8 cellular contexts compared by ENCODE assay signal in the genomic region with DNA sequence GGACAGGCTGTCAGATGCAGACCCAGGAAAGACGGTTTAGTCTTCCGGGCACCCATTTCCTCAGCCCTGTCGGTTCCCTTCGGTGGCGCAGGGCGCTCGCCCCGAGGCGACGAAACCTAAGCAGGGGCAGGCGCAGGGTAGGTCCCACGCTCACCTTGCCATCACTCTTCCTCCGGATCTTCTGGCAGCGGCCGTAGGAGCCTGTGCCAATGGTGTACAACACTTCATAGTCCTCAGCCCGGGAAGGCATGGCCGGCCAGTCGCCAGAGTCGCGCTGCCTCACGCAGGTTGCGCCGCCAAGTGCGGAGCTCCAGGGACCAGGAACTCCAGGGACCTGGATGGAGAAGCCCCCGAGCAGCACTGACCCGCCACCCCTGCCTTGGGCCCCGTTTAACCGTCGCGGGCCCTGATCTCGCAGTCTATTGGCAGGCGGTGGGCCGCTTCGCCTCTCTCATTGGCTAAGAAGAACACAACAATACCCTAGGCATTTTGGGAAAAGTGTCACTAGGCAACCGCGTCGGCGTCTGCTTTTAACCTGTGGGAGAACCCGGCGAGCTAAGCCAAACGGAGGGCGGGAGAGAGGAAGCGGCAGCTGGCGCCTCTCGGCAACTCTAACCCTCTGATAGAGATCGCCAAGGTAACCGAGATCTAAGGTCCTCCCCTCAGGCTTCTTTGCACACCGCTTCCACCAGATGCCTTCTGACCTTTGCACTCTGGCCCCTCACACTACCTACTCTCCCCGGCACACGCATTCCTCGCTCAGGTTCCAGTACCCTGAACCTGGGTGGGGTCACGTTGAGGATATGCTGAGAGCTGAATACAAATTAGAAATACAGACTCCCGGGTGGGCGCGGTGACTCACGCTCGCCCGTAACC. TPM values are rescaled to one million over a fixed set of nuclear protein-coding genes. Genes with fewer than 3 reads are reported as not detected.
A peak's percentile ranks its signal among the peaks of the same experiment; 100 is the strongest.
DNase-seq lines count a peak whose midpoint lies in the region; TF ChIP-seq lines count a peak whose summit lies in the region.

TSS of gene NEK2 (minus strand) at position 392 of the 876 bp plus-strand sequence. CDS start at position 250, 142 bp downstream.

- H4K91ac ChIP-seq in neuronal stem cell (ENCODE audit: low read depth, low read length, poor library complexity): no peak within 1 kb of the TSS

- no peaks in the 10 kb centered on the region for H3K9me3 ChIP-seq in MM.1S (replicated peaks; ENCODE audit: insufficient read depth, low read length)
- no peaks in the 10 kb centered on the region for H3K9me3 ChIP-seq in neuronal stem cell (replicated peaks in 1 of 2; ENCODE audit: control insufficient read depth in 2 of 2, insufficient read depth in 1 of 2, low read depth in 1 of 2, low read length in 2 of 2)
- no peaks in the 10 kb centered on the region for H3K9me3 ChIP-seq in subcutaneous abdominal adipose tissue (ENCODE audit: control insufficient read depth in 5 of 5, low read length in 5 of 5)

- H3K4ac ChIP-seq in neuronal stem cell (ENCODE audit: low read length): no peak within 1 kb of the TSS

- H2BK5ac ChIP-seq in neuronal stem cell (ENCODE audit: low read length): peak within 1 kb of the TSS; percentile 75

- H4K20me1 ChIP-seq in MM.1S (ENCODE audit: insufficient read depth, low read length): no peaks in the 10 kb centered on the region

- H3K9ac ChIP-seq in MM.1S (ENCODE audit: low read length) (peak within 1 kb of the TSS; percentile 64), neuronal stem cell (ENCODE audit: low read depth, low read length, poor library complexity) (peak within 1 kb of the TSS; percentile 91), subcutaneous abdominal adipose tissue (ENCODE audit: low read length in 5 of 5) (peak within 1 kb of the TSS; percentile 38 to 75 (median 62))

- H3F3A ChIP-seq in MM.1S (ENCODE audit: insufficient read depth, low read length): peaks cover 23% of the 10 kb centered on the region

- peak within 1 kb of the TSS; percentile 91 for H3K4me2 ChIP-seq in MM.1S (ENCODE audit: low read depth, low read length)
- H3K4me2 ChIP-seq in neuronal stem cell (ENCODE audit: insufficient read depth, low read length, poor library complexity, severe bottlenecking): peak within 1 kb of the TSS; percentile 80

- H2BK12ac ChIP-seq in neuronal stem cell (ENCODE audit: low read length): peak within 1 kb of the TSS; percentile 41

- H3K79me2 ChIP-seq in MM.1S (ENCODE audit: low read length): peaks cover 31% of the 10 kb centered on the region

- peaks cover 4% of the 10 kb centered on the region for H3K79me1 ChIP-seq in neuronal stem cell (ENCODE audit: low read depth, low read length)

- peak within 1 kb of the TSS; percentile 91 for H3K23ac ChIP-seq in neuronal stem cell (ENCODE audit: low read depth, low read length, poor library complexity)

- H3K9me2 ChIP-seq in MM.1S (replicated peaks; ENCODE audit: insufficient read depth, low read length): no peaks in the 10 kb centered on the region

- H2BK15ac ChIP-seq in neuronal stem cell (ENCODE audit: low read length): no peak within 1 kb of the TSS

- peaks cover 29% of the 10 kb centered on the region for H3K4me1 ChIP-seq in MM.1S (ENCODE audit: low read length)
- peaks cover 2 to 8% of the 10 kb centered on the region in 2 donors for H3K4me1 ChIP-seq in neuronal stem cell (ENCODE audit: control insufficient read depth in 2 of 2, insufficient read depth in 1 of 2, low read depth in 1 of 2, low read length in 2 of 2)
- peaks cover 0 to 13% (median 12%) of the 10 kb centered on the region in 5 donors for H3K4me1 ChIP-seq in subcutaneous abdominal adipose tissue (ENCODE audit: control insufficient read depth in 5 of 5, insufficient read depth in 5 of 5, low read length in 5 of 5)

- no peaks in the 10 kb centered on the region for H3K27me3 ChIP-seq in MM.1S (replicated peaks; ENCODE audit: insufficient read depth, low read length)
- no peaks in the 10 kb centered on the region for H3K27me3 ChIP-seq in neuronal stem cell (ENCODE audit: control insufficient read depth in 3 of 3, insufficient read depth in 3 of 3, low read depth in 1 of 3, low read length in 3 of 3)
- no peaks in the 10 kb centered on the region for H3K27me3 ChIP-seq in subcutaneous abdominal adipose tissue (ENCODE audit: control insufficient read depth in 5 of 5, insufficient read depth in 4 of 5, low read length in 5 of 5)

- H2AFZ ChIP-seq in MM.1S (ENCODE audit: low read length) (peak within 1 kb of the TSS; percentile 96), neuronal stem cell (ENCODE audit: low read length) (peak within 1 kb of the TSS; percentile 94)

- H3K18ac ChIP-seq in neuronal stem cell (ENCODE audit: low read length): peak within 1 kb of the TSS; percentile 97

- H2AK5ac ChIP-seq in neuronal stem cell (ENCODE audit: low read depth, low read length): no peak within 1 kb of the TSS

- DNase-seq in GF-D8 (lab: John Stamatoyannopoulos, UW) (peak; percentile 91), HCEC 1CT (peak; percentile 92), MM.1S (peak; percentile 97), SIG-M5 treated with dmso at 0.1 percent for 504 hours (lab: John Stamatoyannopoulos, UW; ENCODE audit: unreplicated experiment) (peak; percentile 99), activated gamma-delta T cell (lab: John Stamatoyannopoulos, UW) (peak; percentile 43), foreskin melanocyte (peak; percentile 87), neuronal stem cell (ENCODE audit: low spot score) (peak; percentile 96)

- peak within 1 kb of the TSS; percentile 89 for H3K14ac ChIP-seq in neuronal stem cell (ENCODE audit: low read length)

- H3K36me3 ChIP-seq in MM.1S (replicated peaks; ENCODE audit: insufficient read depth, low read length): peaks cover 10% of the 10 kb centered on the region; the same call in 1 of the 2 replicates
- H3K36me3 ChIP-seq in neuronal stem cell (replicated peaks in 1 of 2; ENCODE audit: control insufficient read depth in 2 of 2, insufficient read depth in 2 of 2, low read length in 2 of 2): peaks cover 1 to 30% of the 10 kb centered on the region in 2 donors
- H3K36me3 ChIP-seq in subcutaneous abdominal adipose tissue (ENCODE audit: control insufficient read depth in 5 of 5, insufficient read depth in 5 of 5, low read length in 5 of 5): no peaks in the 10 kb centered on the region

- WGBS in neuronal stem cell (ENCODE audit: extremely low coverage in 2 of 2, insufficient read length in 2 of 2, insufficient replicate concordance in 1 of 2), 2 donors: no CpG with 5 or more reads among the region's 58 CpGs

- TF ChIP-seq CTCF in MM.1S (IDR thresholded peaks at IDR 0.05; ENCODE audit: low read length): no peak

- no peak within 1 kb of the TSS for H4K8ac ChIP-seq in neuronal stem cell (ENCODE audit: low read depth, low read length)

- H3K27ac ChIP-seq in MM.1S (ENCODE audit: low read length) (peak within 1 kb of the TSS; percentile 42; the same call in 1 of the 2 replicates), neuronal stem cell (replicated peaks; ENCODE audit: low read length) (peak within 1 kb of the TSS; percentile 79), subcutaneous abdominal adipose tissue (ENCODE audit: low read depth, low read length) (no peak within 1 kb of the TSS)

- H3K4me3 ChIP-seq in MM.1S (ENCODE audit: low read length) (peak within 1 kb of the TSS; percentile 89), neuronal stem cell (ENCODE audit: low read length in 2 of 2) (peak within 1 kb of the TSS; percentile 72 to 85), subcutaneous abdominal adipose tissue (ENCODE audit: low read depth in 1 of 5, low read length in 5 of 5) (peak within 1 kb of the TSS; percentile 63 to 93 (median 72))

- no peak within 1 kb of the TSS for H2BK120ac ChIP-seq in neuronal stem cell (ENCODE audit: low read depth, low read length)

RNA-seq across cellular contexts. Expression of gene NEK2, which starts in this region (rescaled TPM):
- polyA plus RNA-seq in neuronal stem cell (2013, experiment 1 of 2): 35.5 TPM
- 36.7 TPM for polyA plus RNA-seq in neuronal stem cell (2013, experiment 2 of 2)

Comparison
In these comparisons a context has a peak if more than half of its experiments do, and no peak if none do; other contexts are left out.
1. DNase-seq: peak in every context shown above with its lines; median percentile 99 in SIG-M5 treated with dmso at 0.1 percent for 504 hours; 97 in MM.1S; 96 in neuronal stem cell; 92 in HCEC 1CT; 91 in GF-D8; 87 in foreskin melanocyte; 43 in activated gamma-delta T cell.